22 cellular contexts compared by ENCODE assay signal in the genomic region with DNA sequence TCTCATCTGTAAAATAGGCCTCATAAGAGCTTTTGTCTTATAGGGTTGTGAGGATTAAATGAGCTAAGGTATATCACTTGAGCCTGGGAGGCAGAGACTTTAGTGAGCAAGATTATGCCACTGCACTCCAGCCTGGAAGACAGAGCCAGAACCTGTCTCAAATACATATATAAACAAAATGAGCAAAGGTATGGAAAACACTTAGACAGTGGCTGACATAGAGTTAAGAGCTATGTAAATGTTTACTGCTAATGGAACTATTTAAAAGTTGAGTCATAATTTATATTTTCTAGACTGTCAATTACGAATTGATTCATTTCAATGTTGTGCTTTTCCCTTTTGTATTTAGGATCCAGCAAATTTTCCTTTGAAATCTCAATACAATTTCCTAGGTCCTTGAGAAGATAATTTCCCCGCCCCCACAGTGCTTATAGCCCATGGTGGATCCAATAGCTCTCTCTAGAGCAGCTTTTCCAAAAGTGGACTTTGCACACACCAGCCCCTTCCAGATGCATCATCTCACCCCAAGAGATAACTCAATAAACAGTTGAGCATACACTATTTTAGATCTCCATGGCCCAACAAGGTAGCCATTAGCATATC. TPM values are rescaled to one million over a fixed set of nuclear protein-coding genes. Genes with fewer than 3 reads are reported as not detected.
DNase-seq lines count a peak whose midpoint lies in the region; ATAC-seq and FAIRE-seq lines count a peak whose summit lies in the region.
"Had no signal": no experiment of that assay in that cellular context is flagged by ENCODE, and none has a peak within 500 bp of the region (broad histone marks: within the 10 kb centered on the region; RNA-seq: fewer than 3 reads in every experiment).

No MANE protein-coding gene starts in this region.

- no peak for DNase-seq in T-helper 2 cell treated with Interferon-gamma antibody and Interleukin-4, amounts not matched to agents 5 μg/mL and 100 μg/mL, for 36 hours (ENCODE audit: low spot score)
- DNase-seq in T-helper 2 cell (no peak), GM19239 (ENCODE audit: insufficient read length, low spot score) (no peak), NCI-H2107 treated with DMSO at 0.1 percent for 48 hours (lab: John Stamatoyannopoulos, UW; ENCODE audit: unreplicated experiment) (no peak), SKM-1 (lab: John Stamatoyannopoulos, UW; ENCODE audit: unreplicated experiment) (no peak)
- no peak for DNase-seq in naive thymus-derived CD4-positive, alpha-beta T cell
- no peak for DNase-seq in stimulated activated CD4-positive, alpha-beta T cell treated with anti-CD3 and anti-CD28 coated beads, Interleukin-4, amount 100 ng/mL, for 1 hour
- DNase-seq: C1 segment of cervical spinal cord, cortex of kidney, DMS79, hypothalamus, mesendoderm, NCI-H187 treated with DMSO at 0.1 percent for 48 hours, nephron progenitor cell, SW 1271 had no signal

- CTCF ChIA-PET in naive thymus-derived CD4-positive, alpha-beta T cell (lab: Charles Lee): interaction anchor here (0.7 to 2.8 kb wide), 7 partner anchors 20 to 253 kb away, joined by 3 to 17 read pairs (median 4); partner anchors contain the start of gene RUNX3

- H3K36me3 Mint-ChIP-seq in T-helper 2 cell treated with Interferon-gamma antibody and Interleukin-4, amounts not matched to agents 5 μg/mL and 100 μg/mL, for 36 hours (ENCODE audit: low read depth): peaks cover 52% of the 10 kb centered on the region
- peaks cover 98% of the 10 kb centered on the region for H3K36me3 Mint-ChIP-seq in activated T-helper 17 cell treated with anti-CD3 and anti-CD28 coated beads, Interleukin-2, amount 50 U/mL, for 72 hours (ENCODE audit: low read depth)
- H3K36me3 Mint-ChIP-seq in naive thymus-derived CD4-positive, alpha-beta T cell: peaks cover 0 to 30% (median 5%) of the 10 kb centered on the region in 5 donors

- peaks cover 79% of the 10 kb centered on the region for H3K4me1 Mint-ChIP-seq in T-helper 2 cell treated with Interferon-gamma antibody and Interleukin-4, amounts not matched to agents 5 μg/mL and 100 μg/mL, for 36 hours (ENCODE audit: low read depth)
- peaks cover 50% of the 10 kb centered on the region for H3K4me1 Mint-ChIP-seq in activated T-helper 17 cell treated with anti-CD3 and anti-CD28 coated beads, Interleukin-2, amount 50 U/mL, for 72 hours
- H3K4me1 Mint-ChIP-seq in naive thymus-derived CD4-positive, alpha-beta T cell: peaks cover 40 to 90% (median 57%) of the 10 kb centered on the region in 7 donors
- H3K4me1 Mint-ChIP-seq: nephron progenitor cell had no signal

- H3K9me3 Mint-ChIP-seq in T-helper 2 cell treated with Interferon-gamma antibody and Interleukin-4, amounts not matched to agents 5 μg/mL and 100 μg/mL, for 36 hours: no peaks in the 10 kb centered on the region
- peaks cover 3% of the 10 kb centered on the region for H3K9me3 Mint-ChIP-seq in activated T-helper 17 cell treated with anti-CD3 and anti-CD28 coated beads, Interleukin-2, amount 50 U/mL, for 72 hours
- H3K9me3 Mint-ChIP-seq in naive thymus-derived CD4-positive, alpha-beta T cell: no peaks in the 10 kb centered on the region
- H3K9me3 Mint-ChIP-seq: nephron progenitor cell had no signal

- no peaks in the 10 kb centered on the region for H3K27me3 Mint-ChIP-seq in T-helper 2 cell treated with Interferon-gamma antibody and Interleukin-4, amounts not matched to agents 5 μg/mL and 100 μg/mL, for 36 hours (ENCODE audit: low read depth)
- H3K27me3 Mint-ChIP-seq in activated T-helper 17 cell treated with anti-CD3 and anti-CD28 coated beads, Interleukin-2, amount 50 U/mL, for 72 hours: no peaks in the 10 kb centered on the region
- no peaks in the 10 kb centered on the region for H3K27me3 Mint-ChIP-seq in naive thymus-derived CD4-positive, alpha-beta T cell

- H3K27me3 ChIP-seq in naive thymus-derived CD4-positive, alpha-beta T cell (ENCODE audit: control insufficient read depth in 2 of 2, insufficient read depth in 2 of 2, low read length in 2 of 2): no peaks in the 10 kb centered on the region

- H3K4me3 Mint-ChIP-seq in T-helper 2 cell treated with Interferon-gamma antibody and Interleukin-4, amounts not matched to agents 5 μg/mL and 100 μg/mL, for 36 hours: peak overlapping the region; percentile 63
- peak overlapping the region; percentile 80 for H3K4me3 Mint-ChIP-seq in activated T-helper 17 cell treated with anti-CD3 and anti-CD28 coated beads, Interleukin-2, amount 50 U/mL, for 72 hours
- H3K4me3 Mint-ChIP-seq in naive thymus-derived CD4-positive, alpha-beta T cell: peak overlapping the region in 5 of 10 donors; percentile 6 to 76 (median 43)
- H3K4me3 Mint-ChIP-seq: nephron progenitor cell had no signal

- H3K4me3 ChIP-seq in naive thymus-derived CD4-positive, alpha-beta T cell (ENCODE audit: low read length): no peak overlapping the region

- H3K36me3 ChIP-seq in naive thymus-derived CD4-positive, alpha-beta T cell (ENCODE audit: control insufficient read depth in 2 of 3, insufficient read depth in 3 of 3, low read length in 3 of 3): no peaks in the 10 kb centered on the region

- peaks cover 43 to 44% of the 10 kb centered on the region in 2 donors for H3K4me1 ChIP-seq in naive thymus-derived CD4-positive, alpha-beta T cell (ENCODE audit: control insufficient read depth in 2 of 2, insufficient read depth in 2 of 2, low read length in 2 of 2)

- intact Hi-C loops in naive thymus-derived CD4-positive, alpha-beta T cell (cut with micrococcal nuclease): loop anchor here in 1 of 2 donors (2.0 kb wide), 1 partner anchor 19 kb away; no protein-coding TSS in a partner anchor

- peak; percentile 75 for FAIRE-seq in GM19239 (lab: Jason Lieb, UNC)
- FAIRE-seq: endothelial cell of umbilical vein, H1, HepG2 had no signal

- no peak overlapping the region for H3K27ac ChIP-seq in naive thymus-derived CD4-positive, alpha-beta T cell (ENCODE audit: low read depth, low read length)

- peak overlapping the region; percentile 69 for H3K27ac Mint-ChIP-seq in T-helper 2 cell treated with Interferon-gamma antibody and Interleukin-4, amounts not matched to agents 5 μg/mL and 100 μg/mL, for 36 hours
- peak overlapping the region; percentile 82 for H3K27ac Mint-ChIP-seq in activated T-helper 17 cell treated with anti-CD3 and anti-CD28 coated beads, Interleukin-2, amount 50 U/mL, for 72 hours
- peak overlapping the region in 5 of 9 donors; percentile 37 to 75 (median 52) for H3K27ac Mint-ChIP-seq in naive thymus-derived CD4-positive, alpha-beta T cell
- H3K27ac Mint-ChIP-seq: nephron progenitor cell had no signal

- ATAC-seq in activated T-helper 17 cell treated with anti-CD3 and anti-CD28 coated beads, Interleukin-2, amount 50 U/mL, for 72 hours (replicated peaks): no peak
- no peak for ATAC-seq in naive thymus-derived CD4-positive, alpha-beta T cell
- ATAC-seq: HepG2 had no signal

- no peaks in the 10 kb centered on the region for H3K9me3 ChIP-seq in naive thymus-derived CD4-positive, alpha-beta T cell (ENCODE audit: control insufficient read depth in 2 of 3, low read length in 3 of 3)

- POLR2A ChIA-PET in naive thymus-derived CD4-positive, alpha-beta T cell (lab: Charles Lee): interaction anchor here (0.6 to 1.5 kb wide), 9 partner anchors 16 to 597 kb away, joined by 3 to 6 read pairs (median 3); partner anchors contain the start of gene RUNX3

RNA-seq across cellular contexts. Expression of gene RUNX3, which starts 21.8 kb away (rescaled TPM):
- 100 to 1,000 TPM; 116 to 145 TPM for total RNA-seq in activated T-helper 17 cell treated with anti-CD3 and anti-CD28 coated beads, Interleukin-2, amount 50 U/mL, for 72 hours
- 100 to 1,000 TPM in 2 of 5 experiments, 10 to 100 TPM in 3; 71.4 to 135 (median 96.9) TPM for total RNA-seq in naive thymus-derived CD4-positive, alpha-beta T cell
- 10 to 100 TPM; 14.2 to 25.8 TPM for polyA plus RNA-seq in naive thymus-derived CD4-positive, alpha-beta T cell
- total RNA-seq: A172, endothelial cell of umbilical vein, fibroblast of villous mesenchyme, NCI-H460 had no signal
- polyA plus RNA-seq: endothelial cell of umbilical vein had no signal
